23 cellular contexts compared by ENCODE assay signal in genomic region chr14:104362761-104363605, GRCh38.
DNase-seq lines count a peak whose midpoint lies in the region; ATAC-seq and TF ChIP-seq lines count a peak whose summit lies in the region.
"Had no signal": no experiment of that assay in that cellular context is flagged by ENCODE, and none has a peak within 500 bp of the region (broad histone marks: within the 10 kb centered on the region; RNA-seq: fewer than 3 reads in every experiment).

No MANE protein-coding gene starts in this region.

- H3K4me1 ChIP-seq in SK-N-SH (ENCODE audit: control insufficient read depth in 1 of 2, insufficient read depth in 2 of 2, low read depth in 1 of 2, low read length in 1 of 2) (peaks cover 0 to 2% of the 10 kb centered on the region in 2 experiments; a peak in 1 of 4 replicates), heart left ventricle (no peaks in the 10 kb centered on the region), heart right ventricle (no peaks in the 10 kb centered on the region)

- no peaks in the 10 kb centered on the region for H3K4me1 Mint-ChIP-seq in activated T-cell treated with anti-CD3 and anti-CD28 coated beads, Interleukin-2, amount 50 U/mL, for 4 hours (ENCODE audit: low read depth)
- H3K4me1 Mint-ChIP-seq: B cell; CD4-positive, CD25-positive, alpha-beta regulatory T cell; IgD-negative memory B cell had no signal

- H3K4me2 ChIP-seq in SK-N-SH, result no peak overlapping the region

- no peak for TF ChIP-seq RAD21 in SK-N-SH (IDR thresholded peaks at IDR 0.05; ENCODE audit: low read length)

- H2AFZ ChIP-seq in SK-N-SH (ENCODE audit: low read depth), result no peak overlapping the region

- no peak for TF ChIP-seq EP300 in SK-N-SH (IDR thresholded peaks at IDR 0.05; ENCODE audit: borderline replicate concordance in 1 of 2, low read depth in 1 of 2, low read length in 1 of 2)

- peaks cover 1% of the 10 kb centered on the region for H3K27me3 Mint-ChIP-seq in activated T-cell treated with anti-CD3 and anti-CD28 coated beads, Interleukin-2, amount 50 U/mL, for 4 hours (ENCODE audit: low read depth)

- intact Hi-C loops in heart left ventricle (cut with DNase I) (loop anchor here in 2 of 10 donors (10.0 kb wide), 2 partner anchors 208 to 288 kb away; no protein-coding TSS in a partner anchor), heart right ventricle (cut with DNase I) (no loop called here), sciatic nerve (cut with DNase I) (no loop called here)

- no peaks in the 10 kb centered on the region for H4K20me1 ChIP-seq in SK-N-SH (ENCODE audit: insufficient read depth)

- H3K9ac ChIP-seq in SK-N-SH, result no peak overlapping the region

- no peaks in the 10 kb centered on the region for H3K79me2 ChIP-seq in SK-N-SH (ENCODE audit: insufficient read depth)

- H3K36me3 ChIP-seq in SK-N-SH (replicated peaks in 1 of 2; ENCODE audit: control insufficient read depth in 1 of 2, insufficient read depth in 2 of 2, low read length in 1 of 2) (no peaks in the 10 kb centered on the region), heart left ventricle (no peaks in the 10 kb centered on the region), heart right ventricle (no peaks in the 10 kb centered on the region)

- no peaks in the 10 kb centered on the region for H3F3A ChIP-seq in SK-N-SH (replicated peaks; ENCODE audit: insufficient read depth)

- H3K27ac ChIP-seq in SK-N-SH (ENCODE audit: low read depth in 2 of 2, low read length in 1 of 2) (no peak overlapping the region), heart left ventricle (no peak overlapping the region), heart right ventricle (no peak overlapping the region)
- H3K27ac ChIP-seq: 22Rv1, RWPE1 had no signal

- H3K27me3 ChIP-seq in SK-N-SH (ENCODE audit: insufficient read depth) (no peaks in the 10 kb centered on the region), heart left ventricle (peaks cover 0 to 5% (median 0%) of the 10 kb centered on the region in 9 donors), heart right ventricle (peaks cover 0 to 29% (median 7%) of the 10 kb centered on the region in 7 donors)

- no peak for TF ChIP-seq POLR2A in heart left ventricle (IDR thresholded peaks at IDR 0.05)

- H3K36me3 Mint-ChIP-seq in activated T-cell treated with anti-CD3 and anti-CD28 coated beads, Interleukin-2, amount 50 U/mL, for 4 hours (ENCODE audit: insufficient read depth), result no peaks in the 10 kb centered on the region
- H3K36me3 Mint-ChIP-seq: IgD-negative memory B cell had no signal

- DNase-seq in SK-N-SH, result peak; percentile 36
- DNase-seq in heart left ventricle, result peak in 3 of 5 donors; percentile 14 to 48 (median 23)
- DNase-seq in heart right ventricle, result no peak
- peak; percentile 33 for DNase-seq in sciatic nerve (ENCODE audit: low spot score)
- no peak for DNase-seq in activated T-cell treated with anti-CD3 and anti-CD28 coated beads, Interleukin-2, amount 50 U/mL, for 4 hours
- no peak for DNase-seq in Ammon's horn (ENCODE audit: low spot score)
- DNase-seq in amniotic stem cell (lab: John Stamatoyannopoulos, UW), result no peak
- DNase-seq: CD4-positive, CD25-positive, alpha-beta regulatory T cell; COR-L47; DMS 273 treated with DMSO at 0.1 percent for 48 hours; DND-41; Karpas-422; NCI-H1048; NCI-H1436 treated with DMSO at 0.1 percent for 48 hours; NCI-H2029; NCI-H345; NCI-H524 treated with DMSO at 0.1 percent for 48 hours; PC-3 had no signal

- H3K9me2 ChIP-seq in SK-N-SH, result no peaks in the 10 kb centered on the region

- TF ChIP-seq CTCF in SK-N-SH (IDR thresholded peaks at IDR 0.05) (no peak), heart left ventricle (IDR thresholded peaks at IDR 0.05) (no peak), heart right ventricle (IDR thresholded peaks at IDR 0.05) (no peak)

- H3K9me3 ChIP-seq in SK-N-SH, result no peaks in the 10 kb centered on the region
- H3K9me3 ChIP-seq in heart left ventricle, result peaks cover 0 to 7% (median 0%) of the 10 kb centered on the region in 12 donors
- peaks cover 0 to 13% (median 0%) of the 10 kb centered on the region in 11 donors for H3K9me3 ChIP-seq in heart right ventricle

- POLR2A ChIA-PET in SK-N-SH (lab: Yijun Ruan, JAX), result no interaction called here

- 48% methylated on average over 9 of the region's 19 CpGs for WGBS in SK-N-SH (ENCODE audit: low lambda C conversion rate)
- WGBS in heart left ventricle, 4 donors, result 89 to 96% (median 92%) methylated on average over 15 to 19 of the region's 19 CpGs
- 92 to 96% methylated on average over 19 of the region's 19 CpGs for whole genome bisulfite sequencing in heart right ventricle, 2 donors

- no peak overlapping the region for H3K4me3 ChIP-seq in SK-N-SH (ENCODE audit: low read depth in 2 of 2, low read length in 1 of 2)
- H3K4me3 ChIP-seq in heart left ventricle, result no peak overlapping the region
- H3K4me3 ChIP-seq in heart right ventricle, result no peak overlapping the region

- CTCF ChIA-PET in SK-N-SH (lab: Yijun Ruan, JAX), result interaction anchor here (1.3 to 1.9 kb wide), 2 partner anchors 7 to 201 kb away, joined by 6 read pairs; no protein-coding TSS in a partner anchor

- H3K4me3 Mint-ChIP-seq in activated T-cell treated with anti-CD3 and anti-CD28 coated beads, Interleukin-2, amount 50 U/mL, for 4 hours, result no peak overlapping the region
- H3K4me3 Mint-ChIP-seq: B cell; CD4-positive, CD25-positive, alpha-beta regulatory T cell; IgD-negative memory B cell had no signal

- ATAC-seq in SK-N-SH treated with all-trans-retinoic acid at 6 μM for 48 hours (no peak), heart left ventricle (no peak), heart right ventricle (no peak), sciatic nerve (no peak)
- no peak for ATAC-seq in activated T-cell treated with anti-CD3 and anti-CD28 coated beads, Interleukin-2, amount 50 U/mL, for 4 hours
- ATAC-seq: PC-3 had no signal

- H3K9me3 Mint-ChIP-seq in activated T-cell treated with anti-CD3 and anti-CD28 coated beads, Interleukin-2, amount 50 U/mL, for 4 hours, result peaks cover 3% of the 10 kb centered on the region
- H3K9me3 Mint-ChIP-seq: IgD-negative memory B cell had no signal

TF ChIP-seq in SK-N-SH, 30 proteins besides CTCF, POLR2A, EP300 and RAD21 (continues in another document):
- TF ChIP-seq, protein P1, sequence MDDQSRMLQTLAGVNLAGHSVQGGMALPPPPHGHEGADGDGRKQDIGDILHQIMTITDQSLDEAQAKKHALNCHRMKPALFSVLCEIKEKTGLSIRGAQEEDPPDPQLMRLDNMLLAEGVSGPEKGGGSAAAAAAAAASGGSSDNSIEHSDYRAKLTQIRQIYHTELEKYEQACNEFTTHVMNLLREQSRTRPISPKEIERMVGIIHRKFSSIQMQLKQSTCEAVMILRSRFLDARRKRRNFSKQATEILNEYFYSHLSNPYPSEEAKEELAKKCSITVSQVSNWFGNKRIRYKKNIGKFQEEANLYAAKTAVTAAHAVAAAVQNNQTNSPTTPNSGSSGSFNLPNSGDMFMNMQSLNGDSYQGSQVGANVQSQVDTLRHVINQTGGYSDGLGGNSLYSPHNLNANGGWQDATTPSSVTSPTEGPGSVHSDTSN (IDR thresholded peaks at IDR 0.05), result no peak
- no peak for TF ChIP-seq ELF1 (IDR thresholded peaks at IDR 0.05)

TF ChIP-seq in SK-N-SH treated with all-trans-retinoic acid at 6 μM for 48 hours, 23 proteins besides CTCF, POLR2A, EP300 and RAD21 (continues in another document):
- TF ChIP-seq ZFP30 (CRISPR knock-in tag; IDR thresholded peaks at IDR 0.05) (no peak), ARNTL (CRISPR knock-in tag; IDR thresholded peaks at IDR 0.05; ENCODE audit: borderline replicate concordance, low read depth) (no peak), SNAI2 (CRISPR knock-in tag; IDR thresholded peaks at IDR 0.05) (no peak), ZNF70 (CRISPR knock-in tag; IDR thresholded peaks at IDR 0.05) (no peak), ISL1 (CRISPR knock-in tag; IDR thresholded peaks at IDR 0.05) (no peak), GLIS3 (CRISPR knock-in tag; IDR thresholded peaks at IDR 0.05) (no peak), RARB (CRISPR knock-in tag; IDR thresholded peaks at IDR 0.05) (no peak), CREB5 (CRISPR knock-in tag; IDR thresholded peaks at IDR 0.05; ENCODE audit: low read depth) (no peak), OSR1 (CRISPR knock-in tag; IDR thresholded peaks at IDR 0.05) (no peak), ZNF8 (CRISPR knock-in tag; IDR thresholded peaks at IDR 0.05) (no peak)
- TF ChIP-seq, protein P2, sequence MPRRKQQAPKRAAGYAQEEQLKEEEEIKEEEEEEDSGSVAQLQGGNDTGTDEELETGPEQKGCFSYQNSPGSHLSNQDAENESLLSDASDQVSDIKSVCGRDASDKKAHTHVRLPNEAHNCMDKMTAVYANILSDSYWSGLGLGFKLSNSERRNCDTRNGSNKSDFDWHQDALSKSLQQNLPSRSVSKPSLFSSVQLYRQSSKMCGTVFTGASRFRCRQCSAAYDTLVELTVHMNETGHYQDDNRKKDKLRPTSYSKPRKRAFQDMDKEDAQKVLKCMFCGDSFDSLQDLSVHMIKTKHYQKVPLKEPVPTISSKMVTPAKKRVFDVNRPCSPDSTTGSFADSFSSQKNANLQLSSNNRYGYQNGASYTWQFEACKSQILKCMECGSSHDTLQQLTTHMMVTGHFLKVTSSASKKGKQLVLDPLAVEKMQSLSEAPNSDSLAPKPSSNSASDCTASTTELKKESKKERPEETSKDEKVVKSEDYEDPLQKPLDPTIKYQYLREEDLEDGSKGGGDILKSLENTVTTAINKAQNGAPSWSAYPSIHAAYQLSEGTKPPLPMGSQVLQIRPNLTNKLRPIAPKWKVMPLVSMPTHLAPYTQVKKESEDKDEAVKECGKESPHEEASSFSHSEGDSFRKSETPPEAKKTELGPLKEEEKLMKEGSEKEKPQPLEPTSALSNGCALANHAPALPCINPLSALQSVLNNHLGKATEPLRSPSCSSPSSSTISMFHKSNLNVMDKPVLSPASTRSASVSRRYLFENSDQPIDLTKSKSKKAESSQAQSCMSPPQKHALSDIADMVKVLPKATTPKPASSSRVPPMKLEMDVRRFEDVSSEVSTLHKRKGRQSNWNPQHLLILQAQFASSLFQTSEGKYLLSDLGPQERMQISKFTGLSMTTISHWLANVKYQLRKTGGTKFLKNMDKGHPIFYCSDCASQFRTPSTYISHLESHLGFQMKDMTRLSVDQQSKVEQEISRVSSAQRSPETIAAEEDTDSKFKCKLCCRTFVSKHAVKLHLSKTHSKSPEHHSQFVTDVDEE (CRISPR knock-in tag; IDR thresholded peaks at IDR 0.05), result no peak

Comparison
In these comparisons a context has a peak if more than half of its experiments do, and no peak if none do; other contexts are left out.
1. DNase-seq: peak in SK-N-SH (single experiment), heart left ventricle (3 of 5) and sciatic nerve (single experiment); none in heart right ventricle (0 of 2), activated T-cell treated with anti-CD3 and anti-CD28 coated beads, Interleukin-2, amount 50 U/mL, for 4 hours (single experiment), Ammon's horn (single experiment) and amniotic stem cell (single experiment).